In the genomic region with DNA sequence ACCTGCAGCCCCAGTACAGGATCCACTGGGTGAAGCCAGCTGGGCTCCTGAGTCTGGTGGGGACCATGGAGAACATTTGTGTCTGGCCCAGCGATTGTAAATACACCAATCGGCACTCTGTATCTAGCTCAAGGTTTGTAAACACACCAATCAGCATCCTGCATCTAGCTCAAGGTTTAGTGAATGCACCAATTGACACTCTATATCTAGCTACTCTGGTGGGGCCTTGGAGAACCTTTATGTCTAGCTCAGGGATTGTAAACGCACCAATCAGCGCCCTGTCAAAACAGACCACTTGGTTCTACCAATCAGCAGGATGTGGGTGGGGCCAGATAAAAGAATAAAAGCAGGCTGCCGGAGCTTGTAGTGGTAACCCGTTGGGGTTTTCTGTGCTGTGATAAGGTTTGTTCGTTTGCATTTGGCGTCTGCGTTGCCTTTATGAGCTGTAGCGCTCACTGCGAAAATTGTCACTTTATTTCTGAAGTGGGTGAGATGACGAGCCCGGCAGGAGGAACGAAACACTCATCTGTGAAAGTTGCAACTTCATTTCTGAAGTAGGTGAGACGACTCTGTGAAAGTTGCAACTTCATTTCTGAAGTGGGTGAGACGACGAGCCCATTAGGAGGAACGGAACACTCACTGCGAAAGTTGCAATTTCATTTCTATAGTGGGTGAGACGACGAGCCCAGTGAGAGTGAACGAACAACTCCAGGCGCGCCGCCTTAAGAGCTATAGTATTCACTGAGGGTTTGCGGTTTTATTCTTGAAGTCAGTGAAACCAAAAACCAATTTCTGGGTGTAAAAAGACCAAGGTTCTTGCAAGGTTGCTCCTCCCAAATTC, we compare ENCODE assay signal across 9 cellular contexts. TPM values are rescaled to one million over a fixed set of nuclear protein-coding genes. Genes with fewer than 3 reads are reported as not detected.
DNase-seq lines count a peak whose midpoint lies in the region; ATAC-seq and TF ChIP-seq lines count a peak whose summit lies in the region.
"Had no signal": no experiment of that assay in that cellular context is flagged by ENCODE, and none has a peak within 500 bp of the region (broad histone marks: within the 10 kb centered on the region; RNA-seq: fewer than 3 reads in every experiment).

No MANE protein-coding gene starts in this region.

- H3K4me1 ChIP-seq in left lung = peaks cover 0 to 23% of the 10 kb centered on the region in 2 donors
- H3K4me1 ChIP-seq: A549 had no signal

- peaks cover 79% of the 10 kb centered on the region for H3K4me1 Mint-ChIP-seq in stimulated activated naive CD8-positive, alpha-beta T cell treated with anti-CD3 and anti-CD28 coated beads, Interleukin-15, Interleukin-2, amounts not matched to agents 100 ng/mL and 50 ng/mL, for 24 hours (ENCODE audit: low read depth)

- DNase-seq in SIG-M5 treated with dmso at 0.1 percent for 504 hours (lab: John Stamatoyannopoulos, UW; ENCODE audit: unreplicated experiment) (peak; percentile 42), SIG-M5 (lab: John Stamatoyannopoulos, UW) (no peak), left lung (no peak), HuH-7 (ENCODE audit: low spot score) (no peak), NCI-H1417 (lab: John Stamatoyannopoulos, UW) (no peak)
- peak; percentile 59 to 67 for DNase-seq in activated CD4-positive, alpha-beta T cell treated with anti-CD3 and anti-CD28 coated beads, Interleukin-2, amount 50 U/mL, for 4 hours

- H3K27ac ChIP-seq in left lung = peak overlapping the region in 1 of 2 donors; percentile 57
- H3K27ac ChIP-seq: A549 had no signal

- H3K27ac Mint-ChIP-seq in stimulated activated naive CD8-positive, alpha-beta T cell treated with anti-CD3 and anti-CD28 coated beads, Interleukin-15, Interleukin-2, amounts not matched to agents 100 ng/mL and 50 ng/mL, for 24 hours = peak overlapping the region; percentile 91

- no peak for TF ChIP-seq CTCF in left lung (IDR thresholded peaks at IDR 0.05)

- no peak overlapping the region for H3K4me3 ChIP-seq in left lung
- H3K4me3 ChIP-seq: A549 had no signal

- peaks cover 0 to 2% of the 10 kb centered on the region in 2 donors for H3K9me3 ChIP-seq in left lung
- H3K9me3 ChIP-seq: A549 had no signal

- no peaks in the 10 kb centered on the region for H3K27me3 ChIP-seq in left lung

- no peaks in the 10 kb centered on the region for H3K27me3 Mint-ChIP-seq in stimulated activated naive CD8-positive, alpha-beta T cell treated with anti-CD3 and anti-CD28 coated beads, Interleukin-15, Interleukin-2, amounts not matched to agents 100 ng/mL and 50 ng/mL, for 24 hours

- H3K9me3 Mint-ChIP-seq in stimulated activated naive CD8-positive, alpha-beta T cell treated with anti-CD3 and anti-CD28 coated beads, Interleukin-15, Interleukin-2, amounts not matched to agents 100 ng/mL and 50 ng/mL, for 24 hours = peaks cover 5% of the 10 kb centered on the region

- H3K4me3 Mint-ChIP-seq in stimulated activated naive CD8-positive, alpha-beta T cell treated with anti-CD3 and anti-CD28 coated beads, Interleukin-15, Interleukin-2, amounts not matched to agents 100 ng/mL and 50 ng/mL, for 24 hours = peak overlapping the region; percentile 56

- peaks cover 11% of the 10 kb centered on the region for H3K36me3 Mint-ChIP-seq in stimulated activated naive CD8-positive, alpha-beta T cell treated with anti-CD3 and anti-CD28 coated beads, Interleukin-15, Interleukin-2, amounts not matched to agents 100 ng/mL and 50 ng/mL, for 24 hours (ENCODE audit: low read depth)

- intact Hi-C loops in left lung (cut with DNase I) = no loop called here

- H3K36me3 ChIP-seq in left lung = no peaks in the 10 kb centered on the region

- peak; percentile 81 for ATAC-seq in HG03378 (IDR thresholded peaks at IDR 0.05; ENCODE audit: unreplicated experiment)
- ATAC-seq in left lung = peak; percentile 58
- ATAC-seq: A549 had no signal

RNA-seq across cellular contexts. Expression of a gene that starts 31.1 kb away (rescaled TPM):
- total RNA-seq in left lung = 100 to 1,000 TPM in 1 of 2 donors, 10 to 100 TPM in 1; 99.3 to 134 TPM

RNA-seq across cellular contexts. Expression of a gene that starts 37.1 kb away (rescaled TPM):
- 10 to 100 TPM in 1 of 2 donors, 1 to 10 TPM in 1; 7.6 to 17.0 TPM for total RNA-seq in left lung

RNA-seq across cellular contexts. Expression of a gene that starts 59.5 kb away (rescaled TPM):
- total RNA-seq in left lung = 10 to 100 TPM; 22.0 to 55.8 TPM

Comparison
In these comparisons a context has a peak if more than half of its experiments do, and no peak if none do; other contexts are left out.
1. DNase-seq: peak in SIG-M5 treated with dmso at 0.1 percent for 504 hours (single experiment) and activated CD4-positive, alpha-beta T cell treated with anti-CD3 and anti-CD28 coated beads, Interleukin-2, amount 50 U/mL, for 4 hours (2 of 2); none in SIG-M5 (single experiment), left lung (0 of 2), HuH-7 (single experiment) and NCI-H1417 (0 of 3).